ENCODE assay signal across 8 cellular contexts in genomic region chr11:121654506-121655480, GRCh38.
DNase-seq lines count a peak whose midpoint lies in the region; ATAC-seq and TF ChIP-seq lines count a peak whose summit lies in the region.

No MANE protein-coding gene starts in this region.

- peak overlapping the region; percentile 18 for H3K4me3 ChIP-seq in hepatocyte
- H3K4me3 ChIP-seq in smooth muscle cell: peak overlapping the region; percentile 53

- POLR2A ChIA-PET in WTC11 (lab: Charles Lee): interaction anchor here (0.5 to 1.1 kb wide), 4 partner anchors 26 to 643 kb away, joined by 3 to 6 read pairs (median 4); no protein-coding TSS in a partner anchor

- H3K27me3 Mint-ChIP-seq in activated T-cell treated with anti-CD3 and anti-CD28 coated beads, Interleukin-2, amount 50 U/mL, for 24 hours: peaks cover 9% of the 10 kb centered on the region
- H3K27me3 Mint-ChIP-seq in WTC11 (ENCODE audit: low read depth): peaks cover 8% of the 10 kb centered on the region; the same call in 1 of the 2 replicates

- no peaks in the 10 kb centered on the region for H3K79me2 ChIP-seq in hepatocyte
- H3K79me2 ChIP-seq in smooth muscle cell (ENCODE audit: low read depth): no peaks in the 10 kb centered on the region

- H3K4me1 ChIP-seq in hepatocyte (ENCODE audit: insufficient read depth): peaks cover 27% of the 10 kb centered on the region
- H3K4me1 ChIP-seq in smooth muscle cell (ENCODE audit: low read depth): peaks cover 31% of the 10 kb centered on the region

- H3K9me2 ChIP-seq in hepatocyte (replicated peaks; ENCODE audit: insufficient read depth): no peaks in the 10 kb centered on the region

- DNase-seq in activated T-cell treated with anti-CD3 and anti-CD28 coated beads, Interleukin-2, amount 50 U/mL, for 24 hours: no peak
- DNase-seq in activated T-cell treated with anti-CD3 and anti-CD28 coated beads, Interleukin-2, amount 50 U/mL, for 48 hours: no peak
- no peak for DNase-seq in WTC11 (ENCODE audit: low spot score)
- peak; percentile 35 for DNase-seq in hepatocyte (ENCODE audit: low spot score)
- no peak for DNase-seq in smooth muscle cell (lab: John Stamatoyannopoulos, UW; ENCODE audit: unreplicated experiment)
- no peak for DNase-seq in effector CD4-positive, alpha-beta T cell
- no peak for DNase-seq in NCI-H748 (lab: John Stamatoyannopoulos, UW; ENCODE audit: unreplicated experiment)

- H3K4me2 ChIP-seq in hepatocyte: peak overlapping the region; percentile 72
- peak overlapping the region; percentile 88 for H3K4me2 ChIP-seq in smooth muscle cell

- H3K4me1 Mint-ChIP-seq in activated T-cell treated with anti-CD3 and anti-CD28 coated beads, Interleukin-2, amount 50 U/mL, for 24 hours (ENCODE audit: low read depth): peaks cover 33% of the 10 kb centered on the region
- H3K4me1 Mint-ChIP-seq in WTC11: peaks cover 46% of the 10 kb centered on the region

- H3K27ac Mint-ChIP-seq in activated T-cell treated with anti-CD3 and anti-CD28 coated beads, Interleukin-2, amount 50 U/mL, for 24 hours: peak overlapping the region; percentile 84
- peak overlapping the region; percentile 54; the same call in 1 of the 2 replicates for H3K27ac Mint-ChIP-seq in WTC11

- H3K9me3 ChIP-seq in hepatocyte (ENCODE audit: low read depth): no peaks in the 10 kb centered on the region
- no peaks in the 10 kb centered on the region for H3K9me3 ChIP-seq in smooth muscle cell (replicated peaks; ENCODE audit: low read depth)

- no peaks in the 10 kb centered on the region for H3K9me3 Mint-ChIP-seq in activated T-cell treated with anti-CD3 and anti-CD28 coated beads, Interleukin-2, amount 50 U/mL, for 24 hours
- peaks cover 24% of the 10 kb centered on the region for H3K9me3 Mint-ChIP-seq in WTC11

- H4K20me1 ChIP-seq in hepatocyte (ENCODE audit: insufficient read depth, poor library complexity, severe bottlenecking) (no peaks in the 10 kb centered on the region), smooth muscle cell (ENCODE audit: low read depth) (no peaks in the 10 kb centered on the region)

- 17% methylated on average over 15 of the region's 15 CpGs for WGBS in hepatocyte (ENCODE audit: low lambda C conversion rate, missing lambda C conversion rate)
- WGBS in smooth muscle cell (ENCODE audit: low lambda C conversion rate): 28% methylated on average over 15 of the region's 15 CpGs

- H3K27ac ChIP-seq in hepatocyte (peak overlapping the region; percentile 93), smooth muscle cell (ENCODE audit: low read depth) (peak overlapping the region; percentile 98)

- TF ChIP-seq CTCF in WTC11 (IDR thresholded peaks at IDR 0.05): no peak
- TF ChIP-seq CTCF in hepatocyte (IDR thresholded peaks at IDR 0.05; ENCODE audit: poor library complexity): no peak
- no peak for TF ChIP-seq CTCF in smooth muscle cell (IDR thresholded peaks at IDR 0.05; ENCODE audit: borderline replicate concordance, insufficient read depth, poor library complexity, severe bottlenecking)

- ATAC-seq in WTC11: peak; percentile 43
- ATAC-seq in HG03045 (IDR thresholded peaks at IDR 0.05; ENCODE audit: unreplicated experiment): no peak

- H2AFZ ChIP-seq in hepatocyte: peak overlapping the region; percentile 37
- H2AFZ ChIP-seq in smooth muscle cell (ENCODE audit: low read depth): peak overlapping the region; percentile 64

- peak overlapping the region; percentile 73 for H3K4me3 Mint-ChIP-seq in activated T-cell treated with anti-CD3 and anti-CD28 coated beads, Interleukin-2, amount 50 U/mL, for 24 hours
- H3K4me3 Mint-ChIP-seq in WTC11: peak overlapping the region; percentile 73

- H3F3A ChIP-seq in smooth muscle cell (ENCODE audit: low read depth): no peaks in the 10 kb centered on the region

- H3K36me3 Mint-ChIP-seq in activated T-cell treated with anti-CD3 and anti-CD28 coated beads, Interleukin-2, amount 50 U/mL, for 24 hours (ENCODE audit: low read depth): no peaks in the 10 kb centered on the region
- H3K36me3 Mint-ChIP-seq in WTC11: peaks cover 16% of the 10 kb centered on the region

- H3K36me3 ChIP-seq in hepatocyte (replicated peaks; ENCODE audit: insufficient read depth, low read depth): no peaks in the 10 kb centered on the region
- H3K36me3 ChIP-seq in smooth muscle cell (ENCODE audit: low read depth): no peaks in the 10 kb centered on the region

- CTCF ChIA-PET in WTC11 (lab: Charles Lee): interaction anchor here (0.6 to 4.9 kb wide), 36 partner anchors 10 to 925 kb away, joined by 3 to 99 read pairs (median 4); no protein-coding TSS in a partner anchor

- H3K27me3 ChIP-seq in hepatocyte (no peaks in the 10 kb centered on the region), smooth muscle cell (ENCODE audit: low read depth) (no peaks in the 10 kb centered on the region)

- H3K9ac ChIP-seq in smooth muscle cell (ENCODE audit: low read depth): peak overlapping the region; percentile 94

TF ChIP-seq in WTC11, 78 proteins besides CTCF, POLR2A, EP300 and RAD21:
- TF ChIP-seq ZNF219 (CRISPR knock-in tag; IDR thresholded peaks at IDR 0.05; ENCODE audit: borderline replicate concordance): no peak
- TF ChIP-seq ATF3 (CRISPR knock-in tag; conservative IDR thresholded peaks at IDR 0.05): no peak
- peak; percentile 18; the same call in 1 of the 2 replicates for TF ChIP-seq GABPB1 (CRISPR knock-in tag; IDR thresholded peaks at IDR 0.05)
- no peak for TF ChIP-seq NR2C2 (CRISPR knock-in tag; IDR thresholded peaks at IDR 0.05)
- TF ChIP-seq IRF1 (CRISPR knock-in tag; IDR thresholded peaks at IDR 0.05): no peak
